ENCODE assay signal across 22 cellular contexts in genomic region chr5:116530276-116530675, GRCh38. TPM values are rescaled to one million over a fixed set of nuclear protein-coding genes. Genes with fewer than 3 reads are reported as not detected.
DNase-seq lines count a peak whose midpoint lies in the region; FAIRE-seq and TF ChIP-seq lines count a peak whose summit lies in the region.
"Had no signal": no experiment of that assay in that cellular context is flagged by ENCODE, and none has a peak within 500 bp of the region (broad histone marks: within the 10 kb centered on the region; RNA-seq: fewer than 3 reads in every experiment).

No MANE protein-coding gene starts in this region.

- FAIRE-seq in GM12892 (lab: Jason Lieb, UNC): no peak
- FAIRE-seq: A549, D721Med, GM12878, GM19239 had no signal

- POLR2A ChIA-PET in SK-N-SH (lab: Yijun Ruan, JAX): no interaction called here

- H3F3A ChIP-seq in SK-N-SH (replicated peaks; ENCODE audit: insufficient read depth): no peaks in the 10 kb centered on the region
- no peaks in the 10 kb centered on the region for H3F3A ChIP-seq in smooth muscle cell (ENCODE audit: low read depth)

- no peak overlapping the region for H3K4me3 ChIP-seq in SK-N-SH (ENCODE audit: low read depth in 2 of 2, low read length in 1 of 2)
- no peak overlapping the region for H3K4me3 ChIP-seq in hepatocyte
- H3K4me3 ChIP-seq in smooth muscle cell: no peak overlapping the region
- H3K4me3 ChIP-seq: A549; BLaER1 treated with 17β-estradiol and CSF1 and Interleukin-3, amounts not matched to agents 10 nM and 100 nM; GM12878; GM23248 had no signal

- H3K79me2 ChIP-seq in SK-N-SH (ENCODE audit: insufficient read depth): no peaks in the 10 kb centered on the region
- H3K79me2 ChIP-seq in hepatocyte: peaks cover 85% of the 10 kb centered on the region
- peaks cover 79% of the 10 kb centered on the region for H3K79me2 ChIP-seq in smooth muscle cell (ENCODE audit: low read depth)

- H3K27me3 ChIP-seq in SK-N-SH (ENCODE audit: insufficient read depth) (no peaks in the 10 kb centered on the region; the same call in 1 of the 2 replicates), hepatocyte (no peaks in the 10 kb centered on the region), smooth muscle cell (ENCODE audit: low read depth) (no peaks in the 10 kb centered on the region)
- H3K27me3 ChIP-seq: BE2C; BLaER1 treated with 17β-estradiol and CSF1 and Interleukin-3, amounts not matched to agents 10 nM and 100 nM had no signal

- H3K9me3 ChIP-seq in SK-N-SH: no peaks in the 10 kb centered on the region
- no peaks in the 10 kb centered on the region for H3K9me3 ChIP-seq in hepatocyte (ENCODE audit: low read depth)
- no peaks in the 10 kb centered on the region for H3K9me3 ChIP-seq in smooth muscle cell (replicated peaks; ENCODE audit: low read depth)
- H3K9me3 ChIP-seq: A549; BE2C; BLaER1 treated with 17β-estradiol and CSF1 and Interleukin-3, amounts not matched to agents 10 nM and 100 nM had no signal

- H2AFZ ChIP-seq in SK-N-SH (ENCODE audit: low read depth) (no peak overlapping the region), hepatocyte (no peak overlapping the region), smooth muscle cell (ENCODE audit: low read depth) (no peak overlapping the region)
- H2AFZ ChIP-seq: GM23248 had no signal

- peak in 1 of 2 experiments; percentile 69; a peak in 1 of 4 replicates for TF ChIP-seq EP300 in SK-N-SH (IDR thresholded peaks at IDR 0.05; ENCODE audit: borderline replicate concordance in 1 of 2, low read depth in 1 of 2, low read length in 1 of 2)

- H3K9ac ChIP-seq in SK-N-SH (no peak overlapping the region), smooth muscle cell (ENCODE audit: low read depth) (no peak overlapping the region)
- H3K9ac ChIP-seq: BLaER1 treated with 17β-estradiol and CSF1 and Interleukin-3, amounts not matched to agents 10 nM and 100 nM; GM23248 had no signal

- H3K27ac ChIP-seq in SK-N-SH (ENCODE audit: low read depth in 2 of 2, low read length in 1 of 2) (peak overlapping the region in 1 of 2 experiments; percentile 98; a peak in 2 of 4 replicates), hepatocyte (peak overlapping the region; percentile 59), smooth muscle cell (ENCODE audit: low read depth) (no peak overlapping the region)
- H3K27ac ChIP-seq: A549; BLaER1 treated with 17β-estradiol and CSF1 and Interleukin-3, amounts not matched to agents 10 nM and 100 nM; GM23248 had no signal

- no peak for DNase-seq in SK-N-SH
- DNase-seq in hepatocyte (ENCODE audit: low spot score): no peak
- no peak for DNase-seq in smooth muscle cell (lab: John Stamatoyannopoulos, UW; ENCODE audit: unreplicated experiment)
- no peak for DNase-seq in GM12892 (ENCODE audit: insufficient read length)
- DNase-seq in erythroblast (lab: John Stamatoyannopoulos, UW): no peak
- no peak for DNase-seq in NCI-H1105 (lab: John Stamatoyannopoulos, UW)
- DNase-seq: 8988T; AML-193; BE2C; CD4-positive, alpha-beta T cell; CD8-positive, alpha-beta memory T cell; DMS 273 treated with DMSO at 0.1 percent for 48 hours; DMS79; EL; GDM1; GM23248; H9 had no signal

- TF ChIP-seq RAD21 in SK-N-SH (IDR thresholded peaks at IDR 0.05; ENCODE audit: low read length): 0 out of 2 replicates have a peak, but pooled peaks have one; percentile 8

- 57% methylated on average over 4 of the region's 4 CpGs for WGBS in SK-N-SH (ENCODE audit: low lambda C conversion rate)
- WGBS in hepatocyte (ENCODE audit: low lambda C conversion rate, missing lambda C conversion rate): 71% methylated on average over 4 of the region's 4 CpGs
- WGBS in smooth muscle cell (ENCODE audit: low lambda C conversion rate): 90% methylated on average over 4 of the region's 4 CpGs

- no peak for TF ChIP-seq CTCF in SK-N-SH (IDR thresholded peaks at IDR 0.05)
- TF ChIP-seq CTCF in hepatocyte (IDR thresholded peaks at IDR 0.05; ENCODE audit: poor library complexity): no peak
- TF ChIP-seq CTCF in smooth muscle cell (IDR thresholded peaks at IDR 0.05; ENCODE audit: borderline replicate concordance, insufficient read depth, poor library complexity, severe bottlenecking): no peak

- H3K4me1 ChIP-seq in SK-N-SH (ENCODE audit: control insufficient read depth in 1 of 2, insufficient read depth in 2 of 2, low read depth in 1 of 2, low read length in 1 of 2) (peaks cover 0 to 22% of the 10 kb centered on the region in 2 experiments; a peak in 2 of 4 replicates), hepatocyte (ENCODE audit: insufficient read depth) (peaks cover 83% of the 10 kb centered on the region), smooth muscle cell (ENCODE audit: low read depth) (peaks cover 68% of the 10 kb centered on the region)
- H3K4me1 ChIP-seq: A549 had no signal

- H3K36me3 ChIP-seq in SK-N-SH (replicated peaks in 1 of 2; ENCODE audit: control insufficient read depth in 1 of 2, insufficient read depth in 2 of 2, low read length in 1 of 2) (no peaks in the 10 kb centered on the region), hepatocyte (replicated peaks; ENCODE audit: insufficient read depth, low read depth) (no peaks in the 10 kb centered on the region), smooth muscle cell (ENCODE audit: low read depth) (no peaks in the 10 kb centered on the region)
- H3K36me3 ChIP-seq: BE2C; BLaER1 treated with 17β-estradiol and CSF1 and Interleukin-3, amounts not matched to agents 10 nM and 100 nM had no signal

- H3K9me2 ChIP-seq in SK-N-SH (no peaks in the 10 kb centered on the region), hepatocyte (replicated peaks; ENCODE audit: insufficient read depth) (no peaks in the 10 kb centered on the region)

- no peak overlapping the region for H3K4me2 ChIP-seq in SK-N-SH
- H3K4me2 ChIP-seq in hepatocyte: peak overlapping the region; percentile 68
- H3K4me2 ChIP-seq in smooth muscle cell: peak overlapping the region; percentile 38
- H3K4me2 ChIP-seq: A549; BLaER1 treated with 17β-estradiol and CSF1 and Interleukin-3, amounts not matched to agents 10 nM and 100 nM had no signal

- H4K20me1 ChIP-seq in SK-N-SH (ENCODE audit: insufficient read depth): no peaks in the 10 kb centered on the region
- H4K20me1 ChIP-seq in hepatocyte (ENCODE audit: insufficient read depth, poor library complexity, severe bottlenecking): peaks cover 37% of the 10 kb centered on the region
- H4K20me1 ChIP-seq in smooth muscle cell (ENCODE audit: low read depth): no peaks in the 10 kb centered on the region
- H4K20me1 ChIP-seq: BLaER1 treated with 17β-estradiol and CSF1 and Interleukin-3, amounts not matched to agents 10 nM and 100 nM had no signal

- TF ChIP-seq POLR2A in GM12892 (IDR thresholded peaks at IDR 0.05; ENCODE audit: low read depth, low read length) (no peak), erythroblast (IDR thresholded peaks at IDR 0.05; ENCODE audit: low read length) (no peak)

- CTCF ChIA-PET in SK-N-SH (lab: Yijun Ruan, JAX): interaction anchor here (0.6 to 1.8 kb wide), 3 partner anchors 15 to 43 kb away, joined by 3 to 4 read pairs (median 3); no protein-coding TSS in a partner anchor

TF ChIP-seq in SK-N-SH, 30 proteins besides CTCF, POLR2A, EP300 and RAD21:
- TF ChIP-seq EZH2phosphoT487 (IDR thresholded peaks at IDR 0.05; ENCODE audit: borderline replicate concordance, low read depth): no peak
- no peak for TF ChIP-seq USF1 (IDR thresholded peaks at IDR 0.05; ENCODE audit: borderline replicate concordance, low read depth)
- no peak for TF ChIP-seq MAX (IDR thresholded peaks at IDR 0.05; ENCODE audit: low read depth)
- TF ChIP-seq GATA2 (CRISPR knock-in tag; IDR thresholded peaks at IDR 0.05): peak; percentile 55
- TF ChIP-seq RCOR1 (IDR thresholded peaks at IDR 0.05; ENCODE audit: low read length): 0 out of 2 replicates have a peak, but pooled peaks have one; percentile 28
- TF ChIP-seq CHD2 (IDR thresholded peaks at IDR 0.05; ENCODE audit: low read length, partially characterized antibody): peak; percentile 13

RNA-seq across cellular contexts. Expression of gene SEMA6A, which starts 44.3 kb away (rescaled TPM):
- polyA plus RNA-seq in SK-N-SH (2012; rRNA removed): 0.18 and 0.29 TPM in 2 replicates
- 0.30 and 0.31 TPM in 2 replicates for polyA plus RNA-seq in SK-N-SH (2012; cell fraction: cytosol; rRNA removed)
- polyA plus RNA-seq in SK-N-SH (2012; cell fraction: nucleus; rRNA removed): 0.77 and 0.98 TPM in 2 replicates
- 50.0 and 68.6 TPM in 2 replicates for total RNA-seq in hepatocyte
- 35.8 and 38.2 TPM in 2 replicates for polyA plus RNA-seq in hepatocyte
- total RNA-seq in smooth muscle cell: 9.9 and 12.9 TPM in 2 replicates
- polyA plus RNA-seq in smooth muscle cell: 6.3 and 12.0 TPM in 2 replicates
- 10.0 TPM for polyA plus RNA-seq in GM12892 (2012; ENCODE audit: missing spikeins)
- total RNA-seq: CD4-positive, alpha-beta T cell; CD8-positive, alpha-beta memory T cell had no signal
